Comparison of ENCODE assay signal across 7 cellular contexts in the genomic region with DNA sequence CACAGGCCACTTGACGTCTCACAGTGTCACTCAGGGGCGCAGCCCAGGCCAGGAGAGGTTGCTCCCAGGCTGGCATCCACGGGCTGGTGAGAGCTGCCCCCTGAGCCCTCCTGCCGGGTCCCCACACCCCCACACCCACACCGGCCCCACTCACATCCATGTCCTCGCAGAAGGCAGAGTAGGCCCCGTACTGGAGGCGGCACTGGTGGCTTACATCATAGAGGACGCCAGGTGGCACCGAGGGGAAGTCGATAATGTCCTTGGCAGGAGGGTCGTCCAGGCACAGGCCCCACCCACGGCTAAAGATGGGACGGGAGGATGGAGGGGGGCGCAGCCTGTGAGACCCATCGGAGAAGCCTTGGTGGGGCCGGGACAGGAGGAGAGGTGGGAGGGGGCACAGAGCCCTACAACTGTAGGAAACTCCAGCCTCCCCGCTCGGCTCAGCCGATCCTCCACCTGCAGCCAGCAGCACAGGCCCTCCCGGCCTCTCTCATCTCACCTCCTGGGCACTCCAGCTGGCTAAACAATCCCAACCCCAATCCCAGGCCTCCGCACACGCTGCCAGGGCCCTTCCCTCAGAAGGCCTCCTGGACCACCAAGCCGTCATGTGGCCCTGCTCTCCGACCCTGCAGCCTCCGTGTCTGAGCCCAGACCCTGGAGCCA. TPM values are rescaled to one million over a fixed set of nuclear protein-coding genes. Genes with fewer than 3 reads are reported as not detected.
DNase-seq lines count a peak whose midpoint lies in the region; ATAC-seq and TF ChIP-seq lines count a peak whose summit lies in the region.
"Not testable (repeated sequence)": the region's sequence is repeated elsewhere in the genome, so short reads cannot be mapped to it uniquely, and the experiment has no call there.
"Had no signal": no experiment of that assay in that cellular context is flagged by ENCODE, and none has a peak within 500 bp of the region (broad histone marks: within the 10 kb centered on the region; RNA-seq: fewer than 3 reads in every experiment).

No MANE protein-coding gene starts in this region.

- peak in 5 of 8 donors; percentile 0 to 9 (median 3) for ATAC-seq in heart right ventricle
- ATAC-seq in lower lobe of right lung, result not testable (repeated sequence)

- not testable (repeated sequence) for H3K4me3 Mint-ChIP-seq in T-helper 1 cell treated with Interleukin-12 subunit alpha and Interleukin-12 subunit beta and Interleukin-4 antibody, amounts not matched to agents 30 μg/mL and 1 μg/mL, for 36 hours

- WGBS in heart right ventricle, 2 donors, result 67 to 75% methylated on average over 24 to 26 of the region's 26 CpGs
- 72 to 79% (median 78%) methylated on average over 19 to 26 of the region's 26 CpGs for WGBS in spleen, 5 donors

- not testable (repeated sequence) for H3K27me3 ChIP-seq in heart right ventricle; right atrium auricular region; lower lobe of right lung (ENCODE audit: low read depth); spleen (replicated peaks in 1 of 7)

- TF ChIP-seq CTCF in heart right ventricle (IDR thresholded peaks at IDR 0.05); right atrium auricular region (IDR thresholded peaks at IDR 0.05); lower lobe of right lung (IDR thresholded peaks at IDR 0.05); spleen (IDR thresholded peaks at IDR 0.05 in 8 of 11, conservative IDR thresholded peaks at IDR 0.05 in 3 of 11): not testable (repeated sequence)

- TF ChIP-seq POLR2A in spleen (IDR thresholded peaks at IDR 0.05), result not testable (repeated sequence)

- H3K27ac ChIP-seq in heart right ventricle (peak overlapping the region in 4 of 10 donors; percentile 31 to 68 (median 59)), right atrium auricular region (peak overlapping the region; percentile 35 to 82), spleen (peak overlapping the region in 3 of 8 donors; percentile 55 to 64 (median 63))
- H3K27ac ChIP-seq in lower lobe of right lung, result not testable (repeated sequence)

- not testable (repeated sequence) for H3K4me3 ChIP-seq in heart right ventricle, right atrium auricular region, lower lobe of right lung, spleen

- intact Hi-C loops in heart right ventricle (cut with DNase I), result loop anchor here in 4 of 10 donors (10.0 kb wide), 2 partner anchors 97 to 803 kb away; a partner anchor contains a TSS
- intact Hi-C loops in lower lobe of right lung (cut with DNase I); spleen (cut with DNase I; ENCODE audit: low total_unique reads): not testable (repeated sequence)

- H3K4me1 ChIP-seq in heart right ventricle, result peaks cover 7 to 36% (median 23%) of the 10 kb centered on the region in 9 donors
- H3K4me1 ChIP-seq in right atrium auricular region, result peaks cover 0 to 25% of the 10 kb centered on the region in 2 donors
- peaks cover 14% of the 10 kb centered on the region for H3K4me1 ChIP-seq in lower lobe of right lung
- peaks cover 0 to 17% (median 6%) of the 10 kb centered on the region in 6 donors for H3K4me1 ChIP-seq in spleen

- H3K36me3 Mint-ChIP-seq in T-helper 1 cell treated with Interleukin-12 subunit alpha and Interleukin-12 subunit beta and Interleukin-4 antibody, amounts not matched to agents 30 μg/mL and 1 μg/mL, for 36 hours (ENCODE audit: low read depth), result not testable (repeated sequence)

- not testable (repeated sequence) for H3K4me1 Mint-ChIP-seq in T-helper 1 cell treated with Interleukin-12 subunit alpha and Interleukin-12 subunit beta and Interleukin-4 antibody, amounts not matched to agents 30 μg/mL and 1 μg/mL, for 36 hours (ENCODE audit: low read depth)

- in situ Hi-C loops in G401 (cut with HindIII; ENCODE audit: low sequenced_read_pairs), result not testable (repeated sequence)

- not testable (repeated sequence) for H3K27me3 Mint-ChIP-seq in T-helper 1 cell treated with Interleukin-12 subunit alpha and Interleukin-12 subunit beta and Interleukin-4 antibody, amounts not matched to agents 30 μg/mL and 1 μg/mL, for 36 hours (ENCODE audit: low read depth)

- not testable (repeated sequence) for H3K9me3 ChIP-seq in heart right ventricle, right atrium auricular region, lower lobe of right lung, spleen

- not testable (repeated sequence) for H3K9me3 Mint-ChIP-seq in T-helper 1 cell treated with Interleukin-12 subunit alpha and Interleukin-12 subunit beta and Interleukin-4 antibody, amounts not matched to agents 30 μg/mL and 1 μg/mL, for 36 hours

- H3K36me3 ChIP-seq in heart right ventricle, right atrium auricular region, lower lobe of right lung, spleen: not testable (repeated sequence)

- DNase-seq in G401 (ENCODE audit: low spot score) (peak; percentile 19), lower lobe of right lung (peak; percentile 27), spleen (peak; percentile 70)
- DNase-seq in heart right ventricle; right atrium auricular region (ENCODE audit: low spot score): not testable (repeated sequence)

- peak overlapping the region; percentile 26 for H3K27ac Mint-ChIP-seq in T-helper 1 cell treated with Interleukin-12 subunit alpha and Interleukin-12 subunit beta and Interleukin-4 antibody, amounts not matched to agents 30 μg/mL and 1 μg/mL, for 36 hours

RNA-seq across cellular contexts. Expression of a gene that starts 33.8 kb away (rescaled TPM):
- 6.1 and 8.1 TPM in 2 replicates for total RNA-seq in G401 (2014; rRNA removed; shearing (Covaris generic))
- total RNA-seq in heart right ventricle, result 10 to 100 TPM in 9 of 10 donors, 1 to 10 TPM in 1; 8.8 to 41.2 (median 17.9) TPM
- 10 to 100 TPM in 1 of 2 donors, 1 to 10 TPM in 1; 3.5 to 47.0 TPM for polyA plus RNA-seq in heart right ventricle
- total RNA-seq in right atrium auricular region, result 10 to 100 TPM; 20.8 to 39.2 TPM
- total RNA-seq in lower lobe of right lung, result 5.3 TPM
- total RNA-seq in spleen, result 10 to 100 TPM in 1 of 7 donors, 1 to 10 TPM in 6; 3.4 to 15.0 (median 8.3) TPM
- polyA plus RNA-seq in spleen, result 1 to 10 TPM in 2 of 3 donors, under 1 TPM in 1; 0.47 to 8.4 (median 2.2) TPM
- total RNA-seq: CD8-positive, alpha-beta T cell had no signal
